ENCODE assay signal across 14 cellular contexts in the genomic region with DNA sequence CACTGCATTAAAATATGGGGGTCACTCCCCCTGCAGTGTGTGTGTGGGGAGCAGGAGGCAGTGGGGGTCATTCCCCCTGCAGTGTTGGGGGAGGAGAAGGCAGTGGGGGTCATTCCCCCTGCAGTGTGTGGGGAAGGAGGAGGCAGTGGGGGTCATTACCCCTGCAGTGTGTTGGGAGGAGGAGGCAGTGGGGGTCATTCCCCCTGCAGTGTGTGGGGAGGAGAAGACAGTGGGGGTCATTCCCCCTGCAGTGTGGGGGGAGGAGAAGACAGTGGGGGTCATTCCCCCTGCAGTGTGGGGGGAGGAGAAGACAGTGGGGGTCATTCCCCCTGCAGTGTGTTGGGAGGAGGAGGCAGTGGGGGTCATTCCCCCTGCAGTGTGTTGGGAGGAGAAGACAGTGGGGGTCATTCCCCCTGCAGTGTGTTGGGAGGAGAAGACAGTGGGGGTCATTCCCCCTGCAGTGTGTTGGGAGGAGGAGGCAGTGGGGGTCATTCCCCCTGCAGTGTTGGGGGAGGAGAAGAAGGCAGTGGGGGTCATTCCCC. TPM values are rescaled to one million over a fixed set of nuclear protein-coding genes. Genes with fewer than 3 reads are reported as not detected.
"Had no signal": no experiment of that assay in that cellular context is flagged by ENCODE, and none has a peak within 500 bp of the region (broad histone marks: within the 10 kb centered on the region; RNA-seq: fewer than 3 reads in every experiment).

No MANE protein-coding gene starts in this region.

RNA-seq across cellular contexts. Expression of a gene that starts 21.3 kb away (rescaled TPM):
- total RNA-seq: activated B cell treated with CpG ODN at 0.5 μM for 24 hours; activated CD4-positive, alpha-beta memory T cell treated with anti-CD3 and anti-CD28 coated beads for 36 hours; activated CD4-positive, alpha-beta memory T cell treated with anti-CD3 and anti-CD28 coated beads, Interleukin-2, amount 10 ng/mL, durations not matched to agents 7 days and 5 days; activated CD4-positive, alpha-beta T cell treated with anti-CD3 and anti-CD28 coated beads for 36 hours; activated CD4-positive, alpha-beta T cell treated with anti-CD3 and anti-CD28 coated beads, Interleukin-2, amount 10 ng/mL, durations not matched to agents 24 days and 14 days; activated CD4-positive, alpha-beta T cell treated with anti-CD3 and anti-CD28 coated beads, Interleukin-2, amount 10 ng/mL, durations not matched to agents 7 days and 5 days; activated CD8-positive, alpha-beta memory T cell treated with anti-CD3 and anti-CD28 coated beads for 36 hours; activated CD8-positive, alpha-beta memory T cell treated with anti-CD3 and anti-CD28 coated beads, Interleukin-2, amount 10 ng/mL, durations not matched to agents 7 days and 5 days; activated CD8-positive, alpha-beta T cell treated with anti-CD3 and anti-CD28 coated beads for 36 hours; activated CD8-positive, alpha-beta T cell treated with anti-CD3 and anti-CD28 coated beads, Interleukin-2, amount 10 ng/mL, durations not matched to agents 7 days and 5 days; T-cell; T-helper 1 cell treated with Interleukin-12 subunit alpha and Interleukin-12 subunit beta and Interleukin-4 antibody, amounts not matched to agents 30 ng/mL and 1 ng/mL, for 36 hours; T-helper 17 cell; T-helper 2 cell treated with Interferon-gamma antibody and Interleukin-4, amounts not matched to agents 100 ng/mL and 5 ng/mL, for 36 hours had no signal
